Comparison of ENCODE assay signal across 8 cellular contexts in genomic region chr9:120579139-120579749, GRCh38. TPM values are rescaled to one million over a fixed set of nuclear protein-coding genes. Genes with fewer than 3 reads are reported as not detected.
DNase-seq lines count a peak whose midpoint lies in the region; ATAC-seq and TF ChIP-seq lines count a peak whose summit lies in the region.

No MANE protein-coding gene starts in this region.

- H3K4me2 ChIP-seq in DOHH2 (ENCODE audit: low read length) = peak overlapping the region; percentile 79

- H3K9me3 Mint-ChIP-seq in activated naive CD8-positive, alpha-beta T cell treated with anti-CD3 and anti-CD28 coated beads, Interleukin-2, amount 50 U/mL, for 24 hours = peaks cover 4% of the 10 kb centered on the region
- H3K9me3 Mint-ChIP-seq in stimulated activated naive CD8-positive, alpha-beta T cell treated with anti-CD3 and anti-CD28 coated beads, Interleukin-15, amount 100 ng/mL, for 72 hours = peaks cover 0 to 5% of the 10 kb centered on the region in 2 donors

- no peaks in the 10 kb centered on the region for H3K27me3 ChIP-seq in DOHH2 (ENCODE audit: control insufficient read depth, low read length)

- peak overlapping the region; percentile 98 for H3K4me3 Mint-ChIP-seq in activated naive CD8-positive, alpha-beta T cell treated with anti-CD3 and anti-CD28 coated beads, Interleukin-2, amount 50 U/mL, for 24 hours
- peak overlapping the region; percentile 98 to 99 for H3K4me3 Mint-ChIP-seq in stimulated activated naive CD8-positive, alpha-beta T cell treated with anti-CD3 and anti-CD28 coated beads, Interleukin-15, amount 100 ng/mL, for 72 hours

- TF ChIP-seq CTCF in DOHH2 (IDR thresholded peaks at IDR 0.05; ENCODE audit: low read depth, low read length, poor library complexity, severe bottlenecking) = no peak

- peak; percentile 13 for ATAC-seq in activated naive CD8-positive, alpha-beta T cell treated with anti-CD3 and anti-CD28 coated beads, Interleukin-2, amount 50 U/mL, for 24 hours
- no peak for ATAC-seq in stimulated activated naive CD8-positive, alpha-beta T cell treated with anti-CD3 and anti-CD28 coated beads, Interleukin-15, amount 100 ng/mL, for 72 hours
- no peak for ATAC-seq in GM19035 (IDR thresholded peaks at IDR 0.05; ENCODE audit: unreplicated experiment)
- no peak for ATAC-seq in HG02571 (IDR thresholded peaks at IDR 0.05; ENCODE audit: unreplicated experiment)

- peaks cover 21% of the 10 kb centered on the region for H3K4me1 ChIP-seq in DOHH2 (ENCODE audit: control insufficient read depth, low read length)

- H3K9me3 ChIP-seq in DOHH2 (ENCODE audit: control insufficient read depth, insufficient read depth, low read length) = no peaks in the 10 kb centered on the region

- peaks cover 2% of the 10 kb centered on the region; the same call in 1 of the 2 replicates for H4K20me1 ChIP-seq in DOHH2 (ENCODE audit: control insufficient read depth, insufficient read depth, low read depth, low read length)

- H3K9me2 ChIP-seq in DOHH2 (replicated peaks; ENCODE audit: control insufficient read depth, low read length) = no peaks in the 10 kb centered on the region

- H3K36me3 ChIP-seq in DOHH2 (ENCODE audit: control insufficient read depth, low read length) = peaks cover 12% of the 10 kb centered on the region

- peak overlapping the region; percentile 92 for H3K27ac Mint-ChIP-seq in activated naive CD8-positive, alpha-beta T cell treated with anti-CD3 and anti-CD28 coated beads, Interleukin-2, amount 50 U/mL, for 24 hours
- H3K27ac Mint-ChIP-seq in stimulated activated naive CD8-positive, alpha-beta T cell treated with anti-CD3 and anti-CD28 coated beads, Interleukin-15, amount 100 ng/mL, for 72 hours = peak overlapping the region; percentile 98 to 99

- peak overlapping the region; percentile 99 for H3K4me3 ChIP-seq in DOHH2 (ENCODE audit: low read length)

- peaks cover 15% of the 10 kb centered on the region for H3K36me3 Mint-ChIP-seq in activated naive CD8-positive, alpha-beta T cell treated with anti-CD3 and anti-CD28 coated beads, Interleukin-2, amount 50 U/mL, for 24 hours (ENCODE audit: low read depth)

- no peaks in the 10 kb centered on the region for H3K27me3 Mint-ChIP-seq in activated naive CD8-positive, alpha-beta T cell treated with anti-CD3 and anti-CD28 coated beads, Interleukin-2, amount 50 U/mL, for 24 hours
- no peaks in the 10 kb centered on the region for H3K27me3 Mint-ChIP-seq in stimulated activated naive CD8-positive, alpha-beta T cell treated with anti-CD3 and anti-CD28 coated beads, Interleukin-15, amount 100 ng/mL, for 72 hours

- peaks cover 61% of the 10 kb centered on the region for H3K79me2 ChIP-seq in DOHH2 (ENCODE audit: control insufficient read depth, low read length)

- DNase-seq in HT-29 (ENCODE audit: low spot score) = peak; percentile 25
- DNase-seq in activated naive CD8-positive, alpha-beta T cell treated with anti-CD3 and anti-CD28 coated beads, Interleukin-2, amount 50 U/mL, for 24 hours = no peak
- peak; percentile 57 for DNase-seq in iPS-NIHi11 (ENCODE audit: low spot score)
- DNase-seq in stimulated activated naive CD8-positive, alpha-beta T cell treated with anti-CD3 and anti-CD28 coated beads, Interleukin-15, amount 100 ng/mL, for 72 hours = peak in 1 of 2 donors; percentile 6
- DNase-seq in cerebellum (ENCODE audit: low spot score) = no peak

- H3K27ac ChIP-seq in DOHH2 (ENCODE audit: low read depth, low read length) = 0 out of 2 replicates have a peak overlapping the region, but pooled peaks have one; percentile 27

- H3K4me1 Mint-ChIP-seq in activated naive CD8-positive, alpha-beta T cell treated with anti-CD3 and anti-CD28 coated beads, Interleukin-2, amount 50 U/mL, for 24 hours = peaks cover 57% of the 10 kb centered on the region
- peaks cover 58% of the 10 kb centered on the region for H3K4me1 Mint-ChIP-seq in stimulated activated naive CD8-positive, alpha-beta T cell treated with anti-CD3 and anti-CD28 coated beads, Interleukin-15, amount 100 ng/mL, for 72 hours

- H3F3A ChIP-seq in DOHH2 (ENCODE audit: control insufficient read depth, insufficient read depth) = no peaks in the 10 kb centered on the region

RNA-seq across cellular contexts. Expression of gene CDK5RAP2, which starts 0.7 kb away (rescaled TPM):
- 22.2 and 29.5 TPM in 2 replicates for total RNA-seq in HT-29 (2014; rRNA removed; shearing (Covaris generic))
- total RNA-seq in cerebellum = 42.4 TPM

Comparison
In these comparisons a context has a peak if more than half of its experiments do, and no peak if none do; other contexts are left out.
1. DNase-seq: peak in HT-29 (single experiment) and iPS-NIHi11 (single experiment); none in activated naive CD8-positive, alpha-beta T cell treated with anti-CD3 and anti-CD28 coated beads, Interleukin-2, amount 50 U/mL, for 24 hours (single experiment) and cerebellum (single experiment).